In the genomic region with DNA sequence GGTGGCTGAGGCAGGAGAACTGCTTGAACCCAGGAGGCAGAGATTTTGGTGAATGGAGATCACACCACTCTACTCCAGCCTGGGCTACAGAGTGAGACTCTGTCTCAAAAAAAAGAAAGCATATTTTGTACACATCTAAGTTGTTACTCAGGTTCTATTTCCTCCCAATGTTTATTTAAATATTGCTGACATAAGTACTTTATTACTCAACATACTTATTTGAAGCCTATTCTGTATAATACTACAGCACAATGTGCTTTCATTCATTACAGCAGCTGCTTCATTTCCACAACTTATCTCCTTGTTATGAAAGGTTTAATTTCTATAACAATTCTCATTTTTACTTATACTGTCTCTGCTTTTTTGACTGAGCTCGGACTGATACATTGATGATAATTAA, we compare ENCODE assay signal across 21 cellular contexts.
A peak's percentile ranks its signal among the peaks of the same experiment; 100 is the strongest.
DNase-seq lines count a peak whose midpoint lies in the region; ATAC-seq, FAIRE-seq and TF ChIP-seq lines count a peak whose summit lies in the region.
"Had no signal": no experiment of that assay in that cellular context is flagged by ENCODE, and none has a peak within 500 bp of the region (broad histone marks: within the 10 kb centered on the region; RNA-seq: fewer than 3 reads in every experiment).

No MANE protein-coding gene starts in this region.

- H3K4me1 ChIP-seq in A549 (no peaks in the 10 kb centered on the region), IMR-90 (ENCODE audit: control insufficient read depth, insufficient read depth, low read length) (no peaks in the 10 kb centered on the region), H1 (replicated peaks in 1 of 4; ENCODE audit: control insufficient read depth in 3 of 4, insufficient read depth in 4 of 4, low read length in 3 of 4) (no peaks in the 10 kb centered on the region), uterus (no peaks in the 10 kb centered on the region)
- H3K4me1 ChIP-seq: BLaER1, Caco-2 had no signal

- H2BK120ac ChIP-seq in IMR-90 (ENCODE audit: low read depth, low read length) (no peak overlapping the region), H1 (replicated peaks; ENCODE audit: low read depth, low read length) (no peak overlapping the region)

- 46% methylated on average over 1 of the region's 1 CpG for WGBS in A549 (ENCODE audit: missing lambda C conversion rate)
- no CpG with 5 or more reads among the region's 1 CpG for WGBS in IMR-90 (ENCODE audit: extremely low coverage in 2 of 2, insufficient read length in 1 of 2), 2 experiments
- WGBS in H1 (ENCODE audit: extremely low coverage in 1 of 2, insufficient coverage in 1 of 2, insufficient read length in 1 of 2, insufficient replicate concordance in 2 of 2, low coverage in 1 of 2, low lambda C conversion rate in 2 of 2, missing lambda C conversion rate in 1 of 2), 2 experiments = 100% methylated on average over 1 of the region's 1 CpG; no CpG with 5 or more reads in 1 of the 2 experiments

- H3K9ac ChIP-seq in IMR-90 (ENCODE audit: low read depth, low read length) (no peak overlapping the region), H1 (replicated peaks in 1 of 4; ENCODE audit: extremely low read depth in 1 of 4, low read depth in 3 of 4, low read length in 3 of 4) (no peak overlapping the region)
- H3K9ac ChIP-seq: BLaER1, GM23248 had no signal

- H3K79me2 ChIP-seq in H1 (ENCODE audit: control insufficient read depth in 1 of 2, insufficient read depth in 2 of 2, low read length in 2 of 2) = no peaks in the 10 kb centered on the region

- DNase-seq in A549 (ENCODE audit: low read depth in 1 of 2, low spot score in 1 of 2) (no peak), IMR-90 (peak; percentile 20), H1 (ENCODE audit: low read depth in 1 of 2, low spot score in 2 of 2) (no peak), iris pigment epithelial cell (ENCODE audit: low read depth) (peak; percentile 12), uterus (no peak), NCI-H1092 treated with DMSO at 0.1 percent for 48 hours (lab: John Stamatoyannopoulos, UW) (no peak)
- DNase-seq: 8988T; Caco-2; CD4-positive, CD25-positive, alpha-beta regulatory T cell; CD8-positive, alpha-beta T cell; DMS153; DND-41; GM23248; H9; HFFc6 had no signal

- no peak overlapping the region for H2AK9ac ChIP-seq in IMR-90 (replicated peaks; ENCODE audit: low read depth, low read length, poor library complexity)

- TF ChIP-seq POLR2A in A549 (IDR thresholded peaks at IDR 0.05; ENCODE audit: low read length) (no peak), IMR-90 (IDR thresholded peaks at IDR 0.05; ENCODE audit: low read depth, low read length) (no peak), H1 (IDR thresholded peaks at IDR 0.05; ENCODE audit: control extremely low read depth in 1 of 2, low read depth in 2 of 2, low read length in 2 of 2) (no peak), uterus (IDR thresholded peaks at IDR 0.05) (no peak)

- H2BK20ac ChIP-seq in IMR-90 (ENCODE audit: low read depth, low read length) = no peak overlapping the region
- H2BK20ac ChIP-seq in H1 (ENCODE audit: low read length) = no peak overlapping the region

- H4K91ac ChIP-seq in IMR-90 (ENCODE audit: insufficient read depth, low read depth, low read length) = no peak overlapping the region
- H4K91ac ChIP-seq in H1 (replicated peaks; ENCODE audit: insufficient read length, low read length) = no peak overlapping the region

- H4K8ac ChIP-seq in IMR-90 (ENCODE audit: low read depth in 2 of 2, low read length in 2 of 2) = no peak overlapping the region
- H4K8ac ChIP-seq in H1 (ENCODE audit: extremely low read depth, insufficient read depth, low read length) = no peak overlapping the region

- H3K79me1 ChIP-seq in IMR-90 (ENCODE audit: low read depth in 1 of 2, low read length in 2 of 2) (no peaks in the 10 kb centered on the region), H1 (ENCODE audit: low read depth, low read length) (no peaks in the 10 kb centered on the region)

- H4K20me1 ChIP-seq in IMR-90 (ENCODE audit: insufficient read depth, low read length) (no peaks in the 10 kb centered on the region), H1 (replicated peaks in 1 of 2; ENCODE audit: control insufficient read depth in 1 of 2, insufficient read depth in 2 of 2, low read length in 2 of 2) (no peaks in the 10 kb centered on the region)
- H4K20me1 ChIP-seq: BLaER1 had no signal

- H3K18ac ChIP-seq in IMR-90 (ENCODE audit: low read depth, low read length) = no peak overlapping the region
- no peak overlapping the region for H3K18ac ChIP-seq in H1 (ENCODE audit: extremely low read depth, low read length)

- H4K5ac ChIP-seq in IMR-90 (ENCODE audit: low read depth, low read length) (no peak overlapping the region), H1 (ENCODE audit: insufficient read length, low read depth, low read length) (no peak overlapping the region)

- dilution Hi-C loops in IMR-90 (cut with HindIII; ENCODE audit: low sequenced_read_pairs, unreplicated experiment) = no loop called here

- no peak for TF ChIP-seq CTCF in A549 (IDR thresholded peaks at IDR 0.05)
- no peak for TF ChIP-seq CTCF in IMR-90 (conservative IDR thresholded peaks at IDR 0.05; ENCODE audit: low read depth, low read length)
- no peak for TF ChIP-seq CTCF in H1 (IDR thresholded peaks at IDR 0.05; ENCODE audit: control extremely low read depth in 1 of 3, insufficient read depth in 1 of 3, low read depth in 1 of 3, low read length in 3 of 3)
- TF ChIP-seq CTCF in uterus (IDR thresholded peaks at IDR 0.05) = no peak

- no peaks in the 10 kb centered on the region for H3K23me2 ChIP-seq in H1 (ENCODE audit: low read depth, low read length)

- H2BK5ac ChIP-seq in IMR-90 (ENCODE audit: low read depth, low read length, poor library complexity, severe bottlenecking) = no peak overlapping the region
- no peak overlapping the region for H2BK5ac ChIP-seq in H1 (ENCODE audit: low read depth, low read length)

- H3K56ac ChIP-seq in IMR-90 (ENCODE audit: extremely low read depth, insufficient read depth, low read length) (no peak overlapping the region), H1 (replicated peaks; ENCODE audit: insufficient read length, low read depth, low read length) (no peak overlapping the region)

- H3K27ac ChIP-seq in A549 (no peak overlapping the region), IMR-90 (ENCODE audit: insufficient read depth, low read length) (no peak overlapping the region), H1 (ENCODE audit: low read depth, low read length) (no peak overlapping the region), uterus (no peak overlapping the region)
- H3K27ac ChIP-seq: BLaER1, C4-2B, GM23248 had no signal

- H3K4me2 ChIP-seq in A549 (no peak overlapping the region), IMR-90 (ENCODE audit: low read depth, low read length) (no peak overlapping the region), H1 (ENCODE audit: insufficient read depth in 1 of 2, low read depth in 2 of 2, low read length in 2 of 2) (no peak overlapping the region)
- H3K4me2 ChIP-seq: BLaER1 had no signal

- H3K36me3 ChIP-seq in IMR-90 (ENCODE audit: control insufficient read depth, insufficient read depth, low read length) (no peaks in the 10 kb centered on the region), H1 (ENCODE audit: control insufficient read depth in 2 of 4, insufficient read depth in 4 of 4, low read length in 3 of 4) (no peaks in the 10 kb centered on the region), uterus (no peaks in the 10 kb centered on the region)
- H3K36me3 ChIP-seq: BLaER1 had no signal

- no peak for ATAC-seq in A549
- peak; percentile 44; the same call in 1 of the 2 replicates for ATAC-seq in IMR-90 (ENCODE audit: low read depth)
- ATAC-seq in GM18519 (IDR thresholded peaks at IDR 0.05; ENCODE audit: low FRiP score, unreplicated experiment) = no peak
- ATAC-seq: CD8-positive, alpha-beta T cell had no signal

- no peaks in the 10 kb centered on the region for H3K9me1 ChIP-seq in IMR-90 (ENCODE audit: insufficient read depth, low read length)

- H3K4ac ChIP-seq in IMR-90 (ENCODE audit: low read depth, low read length) (no peak overlapping the region), H1 (replicated peaks; ENCODE audit: insufficient read length, low read depth, low read length) (no peak overlapping the region)

- BruUV-seq in IMR-90 (replicated peaks; lab: Mats Ljungman, UMichigan) = no TSS peak

- in situ Hi-C loops in IMR-90 (cut with MboI; ENCODE audit: low sequenced_read_pairs) = no loop called here

- TF ChIP-seq RAD21 in A549 (conservative IDR thresholded peaks at IDR 0.05 in 1 of 2, IDR thresholded peaks at IDR 0.05 in 1 of 2) (no peak), IMR-90 (IDR thresholded peaks at IDR 0.05; ENCODE audit: low read length) (no peak), H1 (IDR thresholded peaks at IDR 0.05 in 1 of 2, conservative IDR thresholded peaks at IDR 0.05 in 1 of 2; ENCODE audit: low read depth in 2 of 2, low read length in 2 of 2) (no peak)

- CTCF ChIA-PET in A549 (lab: Yijun Ruan, JAX) (no interaction called here), IMR-90 (lab: Yijun Ruan, JAX) (no interaction called here), H1 (lab: Charles Lee; ENCODE audit: partially characterized antibody) (no interaction called here)

- H3K9me3 ChIP-seq in A549 (no peaks in the 10 kb centered on the region), IMR-90 (ENCODE audit: control insufficient read depth, insufficient read depth, low read length) (no peaks in the 10 kb centered on the region), H1 (ENCODE audit: insufficient read depth in 2 of 2, low read depth in 1 of 2, low read length in 1 of 2) (no peaks in the 10 kb centered on the region), uterus (no peaks in the 10 kb centered on the region)
- H3K9me3 ChIP-seq: BLaER1, Caco-2 had no signal

- no peak for FAIRE-seq in A549 (lab: Jason Lieb, UNC)
- no peak for FAIRE-seq in H1 (lab: Jason Lieb, UNC)
- FAIRE-seq: G401.6, GM12892, GM19239 had no signal

- H2AFZ ChIP-seq in IMR-90 (replicated peaks; ENCODE audit: low read length, poor library complexity) (no peak overlapping the region), H1 (ENCODE audit: low read length) (no peak overlapping the region)
- H2AFZ ChIP-seq: GM23248 had no signal

- no peak overlapping the region for H3K23ac ChIP-seq in IMR-90 (ENCODE audit: low read depth, low read length)
- no peak overlapping the region for H3K23ac ChIP-seq in H1 (ENCODE audit: insufficient read length)

- no peaks in the 10 kb centered on the region for H3K27me3 ChIP-seq in IMR-90 (ENCODE audit: control insufficient read depth, insufficient read depth, low read length)
- no peaks in the 10 kb centered on the region for H3K27me3 ChIP-seq in H1 (replicated peaks in 1 of 4; ENCODE audit: control insufficient read depth in 3 of 4, extremely low read depth in 1 of 4, insufficient read depth in 3 of 4, low read length in 3 of 4)
- H3K27me3 ChIP-seq in uterus = no peaks in the 10 kb centered on the region
- H3K27me3 ChIP-seq: BLaER1 had no signal

- POLR2A ChIA-PET in A549 (lab: Yijun Ruan, JAX) = no interaction called here
- POLR2A ChIA-PET in IMR-90 (lab: Charles Lee; ENCODE audit: unreplicated experiment) = no interaction called here
- POLR2A ChIA-PET in H1 (lab: Charles Lee; ENCODE audit: partially characterized antibody) = no interaction called here

- H2BK12ac ChIP-seq in H1 (ENCODE audit: low read depth, low read length) = no peak overlapping the region

- TF ChIP-seq EP300 in A549 (IDR thresholded peaks at IDR 0.05) = no peak
- no peak for TF ChIP-seq EP300 in H1 (IDR thresholded peaks at IDR 0.05; ENCODE audit: borderline replicate concordance in 1 of 2, low read depth in 2 of 2, low read length in 2 of 2)

- no peak overlapping the region for H3K4me3 ChIP-seq in A549
- no peak overlapping the region for H3K4me3 ChIP-seq in IMR-90 (ENCODE audit: insufficient read depth, low read depth, low read length)
- H3K4me3 ChIP-seq in H1 (ENCODE audit: extremely low read depth in 1 of 4, insufficient read depth in 2 of 4, low read depth in 3 of 4, low read length in 4 of 4) = no peak overlapping the region
- H3K4me3 ChIP-seq in uterus = no peak overlapping the region
- H3K4me3 ChIP-seq: BLaER1, GM23248 had no signal

- no peak overlapping the region for H2BK15ac ChIP-seq in IMR-90 (ENCODE audit: low read depth, low read length)
- H2BK15ac ChIP-seq in H1 (ENCODE audit: low read length) = no peak overlapping the region

- intact Hi-C loops in IMR-90 (cut with micrococcal nuclease) = no loop called here
- intact Hi-C loops in uterus (cut with DNase I; ENCODE audit: low total_unique reads) = no loop called here

- H2AK5ac ChIP-seq in IMR-90 (ENCODE audit: low read depth, low read length) (no peak overlapping the region), H1 (ENCODE audit: low read depth, low read length) (no peak overlapping the region)

- H3K14ac ChIP-seq in IMR-90 (replicated peaks; ENCODE audit: low read depth, low read length) (no peak overlapping the region), H1 (ENCODE audit: insufficient read length) (no peak overlapping the region)

Comparison
In these comparisons a context has a peak if more than half of its experiments do, and no peak if none do; other contexts are left out.
1. DNase-seq: peak in IMR-90 (single experiment) and iris pigment epithelial cell (single experiment); none in A549 (0 of 2), H1 (0 of 2), uterus (0 of 2) and NCI-H1092 treated with DMSO at 0.1 percent for 48 hours (single experiment).